15 cellular contexts compared by ENCODE assay signal in genomic region chrX:110449312-110449711, GRCh38.
A peak's percentile ranks its signal among the peaks of the same experiment; 100 is the strongest.
DNase-seq lines count a peak whose midpoint lies in the region; ATAC-seq and TF ChIP-seq lines count a peak whose summit lies in the region.
"Had no signal": no experiment of that assay in that cellular context is flagged by ENCODE, and none has a peak within 500 bp of the region (broad histone marks: within the 10 kb centered on the region; RNA-seq: fewer than 3 reads in every experiment).

No MANE protein-coding gene starts in this region.

- no peaks in the 10 kb centered on the region for H3K4me1 Mint-ChIP-seq in T-helper 2 cell treated with Interferon-gamma antibody and Interleukin-4, amounts not matched to agents 5 μg/mL and 100 μg/mL, for 36 hours (ENCODE audit: low read depth)
- H3K4me1 Mint-ChIP-seq in activated T-helper 2 cell treated with anti-CD3 and anti-CD28 coated beads, Interferon-gamma antibody, Interleukin-2, Interleukin-4, amounts not matched to agents 10 μg/mL and 5 μg/mL and 100 μg/mL, durations not matched to agents 14 hours and 24 hours and 36 hours (ENCODE audit: low read depth) = no peaks in the 10 kb centered on the region
- H3K4me1 Mint-ChIP-seq: CD14-positive monocyte; CD4-positive, alpha-beta memory T cell; CD4-positive, CD25-positive, alpha-beta regulatory T cell; CD8-positive, alpha-beta memory T cell had no signal

- peaks cover 4% of the 10 kb centered on the region for H3K27me3 Mint-ChIP-seq in T-helper 2 cell treated with Interferon-gamma antibody and Interleukin-4, amounts not matched to agents 5 μg/mL and 100 μg/mL, for 36 hours (ENCODE audit: low read depth)
- no peaks in the 10 kb centered on the region for H3K27me3 Mint-ChIP-seq in activated T-helper 2 cell treated with anti-CD3 and anti-CD28 coated beads, Interferon-gamma antibody, Interleukin-2, Interleukin-4, amounts not matched to agents 10 μg/mL and 5 μg/mL and 100 μg/mL, durations not matched to agents 14 hours and 24 hours and 36 hours (ENCODE audit: low read depth)

- DNase-seq in coronary artery (ENCODE audit: low spot score) (peak; percentile 26), left lobe of liver (ENCODE audit: low spot score) (peak; percentile 80), DMS153 treated with DMSO at 0.1 percent for 48 hours (lab: John Stamatoyannopoulos, UW; ENCODE audit: unreplicated experiment) (no peak)
- no peak for DNase-seq in T-helper 2 cell treated with Interferon-gamma antibody and Interleukin-4, amounts not matched to agents 5 μg/mL and 100 μg/mL, for 36 hours (ENCODE audit: low spot score)
- DNase-seq in activated T-helper 2 cell treated with anti-CD3 and anti-CD28 coated beads, Interferon-gamma antibody, Interleukin-2, Interleukin-4, amounts not matched to agents 10 μg/mL and 5 μg/mL and 100 μg/mL, durations not matched to agents 14 hours and 24 hours and 36 hours (ENCODE audit: low spot score) = no peak

- intact Hi-C loops in activated T-helper 2 cell treated with anti-CD3 and anti-CD28 coated beads, Interferon-gamma antibody, Interleukin-2, Interleukin-4, amounts not matched to agents 10 μg/mL and 5 μg/mL and 100 μg/mL, durations not matched to agents 14 hours and 24 hours and 36 hours (cut with micrococcal nuclease) = no loop called here

- no peaks in the 10 kb centered on the region for H3K36me3 Mint-ChIP-seq in T-helper 2 cell treated with Interferon-gamma antibody and Interleukin-4, amounts not matched to agents 5 μg/mL and 100 μg/mL, for 36 hours (ENCODE audit: low read depth)
- H3K36me3 Mint-ChIP-seq in activated T-helper 2 cell treated with anti-CD3 and anti-CD28 coated beads, Interferon-gamma antibody, Interleukin-2, Interleukin-4, amounts not matched to agents 10 μg/mL and 5 μg/mL and 100 μg/mL, durations not matched to agents 14 hours and 24 hours and 36 hours (ENCODE audit: low read depth) = no peaks in the 10 kb centered on the region
- H3K36me3 Mint-ChIP-seq: CD14-positive monocyte; CD4-positive, alpha-beta memory T cell; CD4-positive, CD25-positive, alpha-beta regulatory T cell; CD8-positive, alpha-beta memory T cell had no signal

- H3K4me3 ChIP-seq in coronary artery (no peak overlapping the region), liver (ENCODE audit: low read depth in 1 of 3, low read length in 3 of 3) (no peak overlapping the region)
- H3K4me3 ChIP-seq: BLaER1, GM12878 had no signal

- TF ChIP-seq CTCF in coronary artery (IDR thresholded peaks at IDR 0.05) = no peak
- no peak for TF ChIP-seq CTCF in liver (IDR thresholded peaks at IDR 0.05; ENCODE audit: low read depth, low read length, missing input control)

- no peak for TF ChIP-seq RAD21 in liver (IDR thresholded peaks at IDR 0.05)

- WGBS in liver = 30% methylated on average over 2 of the region's 2 CpGs

- H3K27ac Mint-ChIP-seq in T-helper 2 cell treated with Interferon-gamma antibody and Interleukin-4, amounts not matched to agents 5 μg/mL and 100 μg/mL, for 36 hours = no peak overlapping the region
- H3K27ac Mint-ChIP-seq in activated T-helper 2 cell treated with anti-CD3 and anti-CD28 coated beads, Interferon-gamma antibody, Interleukin-2, Interleukin-4, amounts not matched to agents 10 μg/mL and 5 μg/mL and 100 μg/mL, durations not matched to agents 14 hours and 24 hours and 36 hours = no peak overlapping the region
- H3K27ac Mint-ChIP-seq: CD14-positive monocyte; CD4-positive, CD25-positive, alpha-beta regulatory T cell; CD8-positive, alpha-beta memory T cell had no signal

- no peak overlapping the region for H3K9ac ChIP-seq in liver (ENCODE audit: low read depth in 1 of 2, low read length in 2 of 2)
- H3K9ac ChIP-seq: BLaER1 had no signal

- no peaks in the 10 kb centered on the region for H3K27me3 ChIP-seq in liver (ENCODE audit: control insufficient read depth in 4 of 4, insufficient read depth in 4 of 4, low read length in 3 of 4)
- H3K27me3 ChIP-seq: BE2C had no signal

- H3K9me3 Mint-ChIP-seq in T-helper 2 cell treated with Interferon-gamma antibody and Interleukin-4, amounts not matched to agents 5 μg/mL and 100 μg/mL, for 36 hours = no peaks in the 10 kb centered on the region
- H3K9me3 Mint-ChIP-seq in activated T-helper 2 cell treated with anti-CD3 and anti-CD28 coated beads, Interferon-gamma antibody, Interleukin-2, Interleukin-4, amounts not matched to agents 10 μg/mL and 5 μg/mL and 100 μg/mL, durations not matched to agents 14 hours and 24 hours and 36 hours = no peaks in the 10 kb centered on the region
- H3K9me3 Mint-ChIP-seq: CD4-positive, alpha-beta memory T cell; CD8-positive, alpha-beta memory T cell had no signal

- peak; percentile 76 for ATAC-seq in left lobe of liver
- no peak for ATAC-seq in HG03520 (IDR thresholded peaks at IDR 0.05; ENCODE audit: unreplicated experiment)

- no peaks in the 10 kb centered on the region for H3K9me3 ChIP-seq in liver (ENCODE audit: control insufficient read depth in 4 of 4, low read length in 3 of 4)
- H3K9me3 ChIP-seq: BE2C, BLaER1, Caco-2 had no signal

- H3K27ac ChIP-seq in coronary artery = no peak overlapping the region
- peak overlapping the region; percentile 37 to 78 for H3K27ac ChIP-seq in liver (ENCODE audit: low read depth in 1 of 2, low read length in 2 of 2)
- H3K27ac ChIP-seq: BLaER1 had no signal

- no peak overlapping the region for H3K4me3 Mint-ChIP-seq in T-helper 2 cell treated with Interferon-gamma antibody and Interleukin-4, amounts not matched to agents 5 μg/mL and 100 μg/mL, for 36 hours
- no peak overlapping the region for H3K4me3 Mint-ChIP-seq in activated T-helper 2 cell treated with anti-CD3 and anti-CD28 coated beads, Interferon-gamma antibody, Interleukin-2, Interleukin-4, amounts not matched to agents 10 μg/mL and 5 μg/mL and 100 μg/mL, durations not matched to agents 14 hours and 24 hours and 36 hours (ENCODE audit: low read depth)
- H3K4me3 Mint-ChIP-seq: CD14-positive monocyte; CD4-positive, alpha-beta memory T cell; CD4-positive, CD25-positive, alpha-beta regulatory T cell; CD8-positive, alpha-beta memory T cell had no signal

- no peaks in the 10 kb centered on the region for H3K36me3 ChIP-seq in liver (ENCODE audit: control insufficient read depth in 4 of 4, insufficient read depth in 3 of 4, low read depth in 1 of 4, low read length in 3 of 4)
- H3K36me3 ChIP-seq: BE2C, BLaER1 had no signal

- peaks cover 4 to 45% (median 40%) of the 10 kb centered on the region in 4 donors for H3K4me1 ChIP-seq in liver (ENCODE audit: control insufficient read depth in 4 of 4, insufficient read depth in 4 of 4, low read length in 3 of 4)
- H3K4me1 ChIP-seq: BE2C, Caco-2 had no signal

TF ChIP-seq in liver, 16 proteins besides CTCF, POLR2A, EP300 and RAD21:
- TF ChIP-seq NR2F2 (IDR thresholded peaks at IDR 0.05) = no peak
- peak; percentile 49 for TF ChIP-seq YY1 (IDR thresholded peaks at IDR 0.05)
- peak; percentile 80 for TF ChIP-seq SP1 (IDR thresholded peaks at IDR 0.05)
- TF ChIP-seq EGR1 (IDR thresholded peaks at IDR 0.05; ENCODE audit: low read depth in 2 of 2) = no peak
- peak; percentile 58 for TF ChIP-seq MAX (IDR thresholded peaks at IDR 0.05)
- TF ChIP-seq ATF3 (IDR thresholded peaks at IDR 0.05) = no peak
- TF ChIP-seq ZBTB33 (IDR thresholded peaks at IDR 0.05) = peak; percentile 70
- TF ChIP-seq FOXA1 (IDR thresholded peaks at IDR 0.05) = peak; percentile 7
- TF ChIP-seq RXRA (IDR thresholded peaks at IDR 0.05) = peak; percentile 91 to 94
- peak; percentile 72 for TF ChIP-seq HNF4A (conservative IDR thresholded peaks at IDR 0.05)
- peak; percentile 24 for TF ChIP-seq HNF4G (IDR thresholded peaks at IDR 0.05)

Comparison
In these comparisons a context has a peak if more than half of its experiments do, and no peak if none do; other contexts are left out.
1. DNase-seq: peak in coronary artery (single experiment) and left lobe of liver (single experiment); none in T-helper 2 cell treated with Interferon-gamma antibody and Interleukin-4, amounts not matched to agents 5 μg/mL and 100 μg/mL, for 36 hours (single experiment), activated T-helper 2 cell treated with anti-CD3 and anti-CD28 coated beads, Interferon-gamma antibody, Interleukin-2, Interleukin-4, amounts not matched to agents 10 μg/mL and 5 μg/mL and 100 μg/mL, durations not matched to agents 14 hours and 24 hours and 36 hours (single experiment) and DMS153 treated with DMSO at 0.1 percent for 48 hours (single experiment).
2. H3K27ac ChIP-seq: peak in liver (2 of 2); none in coronary artery (0 of 2).